8 cellular contexts compared by ENCODE assay signal in genomic region chr21:37564924-37565529, GRCh38.
A peak's percentile ranks its signal among the peaks of the same experiment; 100 is the strongest.
DNase-seq lines count a peak whose midpoint lies in the region; ATAC-seq and TF ChIP-seq lines count a peak whose summit lies in the region.

No MANE protein-coding gene starts in this region.

- peaks cover 2% of the 10 kb centered on the region for H3K4me1 ChIP-seq in right cardiac atrium (ENCODE audit: control insufficient read depth, insufficient read depth, low read length)

- H3K4me3 ChIP-seq in WI38 (ENCODE audit: low read depth, low read length) = peak overlapping the region; percentile 64
- no peak overlapping the region for H3K4me3 ChIP-seq in right cardiac atrium (ENCODE audit: low read length)

- peak overlapping the region; percentile 94 for H3K4me3 Mint-ChIP-seq in activated T-cell treated with anti-CD3 and anti-CD28 coated beads, Interleukin-2, amount 50 U/mL, for 4 hours

- 64% methylated on average over 12 of the region's 12 CpGs for WGBS in right cardiac atrium

- no peak for TF ChIP-seq CTCF in WI38 (IDR thresholded peaks at IDR 0.05; ENCODE audit: low read depth, low read length)

- H3K27me3 ChIP-seq in right cardiac atrium (ENCODE audit: control insufficient read depth, insufficient read depth) = no peaks in the 10 kb centered on the region

- peaks cover under 1% of the 10 kb centered on the region for H3K27me3 Mint-ChIP-seq in activated T-cell treated with anti-CD3 and anti-CD28 coated beads, Interleukin-2, amount 50 U/mL, for 4 hours (ENCODE audit: low read depth)

- peak overlapping the region; percentile 79 for H3K27ac ChIP-seq in right cardiac atrium (ENCODE audit: low read length)
- peak overlapping the region; percentile 94 for H3K27ac ChIP-seq in temporal lobe (ENCODE audit: low read depth, low read length)

- intact Hi-C loops in right cardiac atrium (cut with DNase I) = loop anchor here in 2 of 4 donors (10.0 kb wide), 2 partner anchors 200 to 350 kb away; partner anchors contain the start of gene DYRK1A (in 2 of the 2)

- H3K4me1 Mint-ChIP-seq in activated T-cell treated with anti-CD3 and anti-CD28 coated beads, Interleukin-2, amount 50 U/mL, for 4 hours (ENCODE audit: low read depth) = peaks cover 26% of the 10 kb centered on the region

- no peaks in the 10 kb centered on the region for H3K9me3 ChIP-seq in right cardiac atrium (ENCODE audit: control insufficient read depth, low read length)

- no peaks in the 10 kb centered on the region for H3K36me3 Mint-ChIP-seq in activated T-cell treated with anti-CD3 and anti-CD28 coated beads, Interleukin-2, amount 50 U/mL, for 4 hours (ENCODE audit: insufficient read depth)

- ATAC-seq in activated T-cell treated with anti-CD3 and anti-CD28 coated beads, Interleukin-2, amount 50 U/mL, for 4 hours = no peak
- no peak for ATAC-seq in right cardiac atrium
- no peak for ATAC-seq in HG02763 (IDR thresholded peaks at IDR 0.05; ENCODE audit: unreplicated experiment)

- no peak for DNase-seq in activated T-cell treated with anti-CD3 and anti-CD28 coated beads, Interleukin-2, amount 50 U/mL, for 4 hours
- DNase-seq in activated T-cell treated with anti-CD3 and anti-CD28 coated beads, Interleukin-2, amount 50 U/mL, for 1 hour = no peak
- DNase-seq in right cardiac atrium = peak in 1 of 3 donors; percentile 35
- DNase-seq in NCI-H1694 (lab: John Stamatoyannopoulos, UW) = no peak
- no peak for DNase-seq in GM19238 (ENCODE audit: insufficient read length, low spot score)

- H3K9me3 Mint-ChIP-seq in activated T-cell treated with anti-CD3 and anti-CD28 coated beads, Interleukin-2, amount 50 U/mL, for 4 hours = no peaks in the 10 kb centered on the region
